9 cellular contexts compared by ENCODE assay signal in the genomic region with DNA sequence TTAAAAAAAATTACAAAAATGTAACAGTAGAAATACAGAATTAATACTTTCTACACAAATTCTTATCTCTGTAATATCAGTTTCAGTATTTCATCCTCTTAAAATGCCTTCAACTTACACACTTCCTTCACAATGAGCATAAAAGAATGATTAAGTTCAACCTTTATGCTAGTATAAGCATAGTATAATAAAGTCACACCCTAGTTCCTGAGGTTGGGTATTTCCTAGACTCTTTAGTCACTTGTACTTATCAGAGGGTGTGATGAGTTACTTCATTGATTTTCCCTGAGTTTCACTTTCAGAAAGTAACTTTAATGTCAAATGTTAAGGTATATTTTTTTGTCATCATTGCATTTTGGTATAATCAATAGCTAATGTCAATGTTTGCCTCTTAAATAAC.
DNase-seq lines count a peak whose midpoint lies in the region; ATAC-seq, FAIRE-seq and TF ChIP-seq lines count a peak whose summit lies in the region.
"Had no signal": no experiment of that assay in that cellular context is flagged by ENCODE, and none has a peak within 500 bp of the region (broad histone marks: within the 10 kb centered on the region; RNA-seq: fewer than 3 reads in every experiment).

No MANE protein-coding gene starts in this region.

- no peaks in the 10 kb centered on the region for H3K36me3 ChIP-seq in mammary epithelial cell (ENCODE audit: insufficient read depth, low read length)

- POLR2A ChIA-PET in A549 (lab: Yijun Ruan, JAX): no interaction called here
- POLR2A ChIA-PET in GM10248 (lab: Yijun Ruan, JAX): no interaction called here

- H3K4me1 ChIP-seq in A549: peaks cover 60% of the 10 kb centered on the region
- H3K4me1 ChIP-seq in mammary epithelial cell (ENCODE audit: insufficient read depth, low read length): peaks cover 20% of the 10 kb centered on the region

- no peak overlapping the region for H2AFZ ChIP-seq in mammary epithelial cell (ENCODE audit: low read depth, low read length)

- DNase-seq in A549 (ENCODE audit: low read depth in 1 of 2, low spot score in 1 of 2) (no peak), mammary epithelial cell (peak; percentile 82), retina (no peak), T-helper 9 cell (no peak), GM10248 (ENCODE audit: extremely low spot score) (no peak), H4 (ENCODE audit: low spot score) (no peak)
- DNase-seq: activated CD4-positive, alpha-beta T cell treated with anti-CD3 and anti-CD28 coated beads for 1 hour had no signal

- H3K9me3 ChIP-seq in A549 (0 out of 3 replicates have a peak, but pooled peaks cover 10% of the 10 kb centered on the region), mammary epithelial cell (replicated peaks; ENCODE audit: insufficient read depth, low read length) (no peaks in the 10 kb centered on the region)

- BruUV-seq in mammary epithelial cell (replicated peaks; lab: Mats Ljungman, UMichigan): no TSS peak

- ATAC-seq in A549: no peak
- peak; percentile 79 for ATAC-seq in GM19395 (IDR thresholded peaks at IDR 0.05; ENCODE audit: unreplicated experiment)
- ATAC-seq in HG03139 (IDR thresholded peaks at IDR 0.05; ENCODE audit: unreplicated experiment): peak; percentile 88

- dilution Hi-C loops in mammary epithelial cell (cut with HindIII; ENCODE audit: low sequenced_read_pairs): no loop called here

- no peak for TF ChIP-seq RAD21 in A549 (conservative IDR thresholded peaks at IDR 0.05 in 1 of 2, IDR thresholded peaks at IDR 0.05 in 1 of 2)

- no peaks in the 10 kb centered on the region for H4K20me1 ChIP-seq in mammary epithelial cell (ENCODE audit: insufficient read depth, low read length)

- in situ Hi-C loops in mammary epithelial cell (cut with MboI; ENCODE audit: low sequenced_read_pairs in 2 of 2): no loop called here

- no peaks in the 10 kb centered on the region for H3K27me3 ChIP-seq in mammary epithelial cell (ENCODE audit: insufficient read depth, low read length)

- intact Hi-C loops in mammary epithelial cell (cut with micrococcal nuclease): no loop called here

- TF ChIP-seq CTCF in A549 (IDR thresholded peaks at IDR 0.05) (no peak), mammary epithelial cell (conservative IDR thresholded peaks at IDR 0.05 in 1 of 2, IDR thresholded peaks at IDR 0.05 in 1 of 2; ENCODE audit: extremely low read depth in 1 of 2, insufficient read depth in 1 of 2, low read depth in 1 of 2, low read length in 2 of 2) (no peak), GM10248 (IDR thresholded peaks at IDR 0.05; ENCODE audit: control extremely low read depth, extremely low read depth, low read depth, missing control alignments) (no peak)

- H3K4me2 ChIP-seq in A549 (peak overlapping the region; percentile 86), mammary epithelial cell (ENCODE audit: insufficient read depth, low read depth, low read length) (peak overlapping the region; percentile 22)

- H3K79me2 ChIP-seq in mammary epithelial cell (ENCODE audit: insufficient read depth, low read length): no peaks in the 10 kb centered on the region

- H3K27ac ChIP-seq in A549: peak overlapping the region; percentile 86 to 89
- H3K27ac ChIP-seq in mammary epithelial cell (ENCODE audit: insufficient read depth, low read depth, low read length): peak overlapping the region; percentile 76

- no peak for TF ChIP-seq POLR2A in A549 (IDR thresholded peaks at IDR 0.05; ENCODE audit: low read length)

- FAIRE-seq in A549 (lab: Jason Lieb, UNC): no peak

- CTCF ChIA-PET in A549 (lab: Yijun Ruan, JAX): interaction anchor here (1.1 kb wide), 2 partner anchors 21 to 82 kb away, joined by 3 to 4 read pairs; no protein-coding TSS in a partner anchor
- CTCF ChIA-PET in mammary epithelial cell (lab: Charles Lee; ENCODE audit: low non-redundant PET): no interaction called here
- CTCF ChIA-PET in GM10248 (lab: Yijun Ruan, JAX): no interaction called here

- H3K4me3 ChIP-seq in A549: peak overlapping the region; percentile 30
- no peak overlapping the region for H3K4me3 ChIP-seq in mammary epithelial cell (replicated peaks in 1 of 3; ENCODE audit: insufficient read depth in 1 of 3, low read depth in 2 of 3, low read length in 3 of 3)

- no peak overlapping the region for H3K9ac ChIP-seq in mammary epithelial cell (ENCODE audit: insufficient read depth, low read length)

- no peak for TF ChIP-seq EP300 in A549 (IDR thresholded peaks at IDR 0.05)

TF ChIP-seq in A549, 52 proteins besides CTCF, POLR2A, EP300 and RAD21:
- no peak for TF ChIP-seq JUNB (IDR thresholded peaks at IDR 0.05)
- TF ChIP-seq ESRRA (IDR thresholded peaks at IDR 0.05; ENCODE audit: borderline replicate concordance, low read length): no peak
- TF ChIP-seq MAFK (IDR thresholded peaks at IDR 0.05; ENCODE audit: partially characterized antibody): peak; percentile 48

Comparison
In these comparisons a context has a peak if more than half of its experiments do, and no peak if none do; other contexts are left out.
1. ATAC-seq: peak in GM19395 (single experiment) and HG03139 (single experiment); none in A549 (0 of 2).